ENCODE assay signal across 8 cellular contexts in the genomic region with DNA sequence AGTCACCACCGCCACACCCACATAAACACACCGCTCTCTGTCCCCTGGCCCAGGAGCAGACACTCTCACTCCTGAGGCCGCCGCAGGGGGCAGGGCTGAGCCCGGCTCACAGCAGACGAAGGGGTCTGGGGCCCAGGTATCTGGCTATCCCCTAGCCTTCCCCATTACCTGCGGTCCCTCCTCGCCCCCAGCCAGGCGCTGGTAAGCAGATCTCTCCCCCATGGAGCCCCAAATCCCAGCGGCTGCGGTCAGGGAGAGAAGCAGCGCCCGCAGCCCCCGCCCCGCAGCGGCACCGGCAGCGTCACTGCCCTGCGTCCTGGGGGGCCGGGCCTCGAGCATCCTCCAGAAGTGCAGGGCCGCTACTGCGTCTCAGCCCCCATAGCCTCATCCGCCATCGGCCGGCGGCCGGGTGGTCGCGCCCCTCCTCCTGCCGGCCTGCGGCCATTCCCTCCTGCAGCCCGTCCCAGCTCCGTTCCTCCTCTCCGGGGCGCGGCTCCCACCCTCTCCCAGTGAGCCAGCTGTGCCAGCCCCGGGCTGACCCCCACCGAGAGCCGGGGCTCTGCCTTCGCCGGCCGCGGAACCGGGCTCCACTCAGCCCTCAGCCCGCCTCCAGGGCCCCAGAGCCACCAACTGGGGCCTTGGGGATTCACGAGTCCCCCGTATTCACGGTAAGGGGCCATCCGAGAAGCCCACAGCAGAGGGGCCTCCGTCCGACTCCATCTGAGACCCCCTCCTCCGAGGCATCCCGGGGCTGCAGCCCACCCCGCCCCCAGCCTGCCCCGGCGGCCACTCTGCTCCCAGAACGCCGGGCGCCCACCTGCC. TPM values are rescaled to one million over a fixed set of nuclear protein-coding genes. Genes with fewer than 3 reads are reported as not detected.
DNase-seq lines count a peak whose midpoint lies in the region; ATAC-seq and TF ChIP-seq lines count a peak whose summit lies in the region.

No MANE protein-coding gene starts in this region.

- H3K4me3 ChIP-seq in coronary artery, result peak overlapping the region; percentile 83

- CTCF ChIA-PET in activated CD4-positive, alpha-beta T cell treated with anti-CD3 and anti-CD28 coated beads for 36 hours (lab: Charles Lee), result interaction anchor here (0.6 to 6.4 kb wide), 19 partner anchors 8 to 178 kb away, joined by 3 to 70 read pairs (median 7); a partner anchor contains a TSS

- H3K27me3 Mint-ChIP-seq in activated CD4-positive, alpha-beta T cell treated with anti-CD3 and anti-CD28 coated beads for 36 hours, result no peaks in the 10 kb centered on the region

- peak overlapping the region; percentile 83 for H3K4me3 Mint-ChIP-seq in activated CD4-positive, alpha-beta T cell treated with anti-CD3 and anti-CD28 coated beads for 36 hours

- H3K36me3 Mint-ChIP-seq in activated CD4-positive, alpha-beta T cell treated with anti-CD3 and anti-CD28 coated beads for 36 hours (ENCODE audit: low read depth), result no peaks in the 10 kb centered on the region

- intact Hi-C loops in activated CD4-positive, alpha-beta T cell treated with anti-CD3 and anti-CD28 coated beads for 36 hours (cut with DNase I, micrococcal nuclease), result loop anchor here (1.0 to 5.0 kb wide), 4 partner anchors 12 to 1402 kb away; a partner anchor contains a TSS

- no peak for TF ChIP-seq CTCF in coronary artery (IDR thresholded peaks at IDR 0.05)

- ATAC-seq in HG02759 (IDR thresholded peaks at IDR 0.05; ENCODE audit: unreplicated experiment), result peak; percentile 53
- peak; percentile 79 for ATAC-seq in activated CD4-positive, alpha-beta T cell treated with anti-CD3 and anti-CD28 coated beads for 36 hours

- POLR2A ChIA-PET in activated CD4-positive, alpha-beta T cell treated with anti-CD3 and anti-CD28 coated beads for 36 hours (lab: Charles Lee), result interaction anchor here (1.1 to 3.5 kb wide), 2 partner anchors 12 to 36 kb away, joined by 4 to 28 read pairs; a partner anchor contains a TSS

- peak; percentile 51 for DNase-seq in NCI-H146 (lab: John Stamatoyannopoulos, UW)
- no peak for DNase-seq in NCI-H146 treated with DMSO at 0.1 percent for 48 hours (lab: John Stamatoyannopoulos, UW; ENCODE audit: unreplicated experiment)
- peak; percentile 84 for DNase-seq in NCI-H2107 treated with DMSO at 0.1 percent for 48 hours (lab: John Stamatoyannopoulos, UW; ENCODE audit: unreplicated experiment)
- DNase-seq in activated CD4-positive, alpha-beta T cell treated with anti-CD3 and anti-CD28 coated beads for 36 hours, result peak; percentile 86
- no peak for DNase-seq in coronary artery (ENCODE audit: low spot score)
- peak; percentile 42 to 66 for DNase-seq in lung microvascular endothelial cell (ENCODE audit: low read depth in 2 of 2)
- DNase-seq in stimulated activated CD8-positive, alpha-beta memory T cell treated with anti-CD3 and anti-CD28 coated beads, Interleukin-15, amount 100 ng/mL, for 48 hours (ENCODE audit: low read depth in 2 of 2), result peak; percentile 37 to 54

- peak overlapping the region; percentile 80 to 94 for H3K27ac ChIP-seq in coronary artery

- H3K27ac Mint-ChIP-seq in activated CD4-positive, alpha-beta T cell treated with anti-CD3 and anti-CD28 coated beads for 36 hours, result peak overlapping the region; percentile 88

- H3K9me3 Mint-ChIP-seq in activated CD4-positive, alpha-beta T cell treated with anti-CD3 and anti-CD28 coated beads for 36 hours (ENCODE audit: low read depth), result no peaks in the 10 kb centered on the region

- H3K4me1 Mint-ChIP-seq in activated CD4-positive, alpha-beta T cell treated with anti-CD3 and anti-CD28 coated beads for 36 hours, result peaks cover 45% of the 10 kb centered on the region

RNA-seq across cellular contexts. Expression of a gene that starts 13.1 kb away (rescaled TPM):
- total RNA-seq in activated CD4-positive, alpha-beta T cell treated with anti-CD3 and anti-CD28 coated beads for 36 hours, result 10 to 100 TPM; 49.9 to 54.2 TPM
- total RNA-seq in lung microvascular endothelial cell, result 8.3 and 16.1 TPM in 2 replicates

Comparison
In these comparisons a context has a peak if more than half of its experiments do, and no peak if none do; other contexts are left out.
1. DNase-seq: peak in NCI-H146 (single experiment), NCI-H2107 treated with DMSO at 0.1 percent for 48 hours (single experiment), activated CD4-positive, alpha-beta T cell treated with anti-CD3 and anti-CD28 coated beads for 36 hours (single experiment), lung microvascular endothelial cell (2 of 2) and stimulated activated CD8-positive, alpha-beta memory T cell treated with anti-CD3 and anti-CD28 coated beads, Interleukin-15, amount 100 ng/mL, for 48 hours (2 of 2); none in NCI-H146 treated with DMSO at 0.1 percent for 48 hours (single experiment) and coronary artery (single experiment).